Comparison of ENCODE assay signal across 8 cellular contexts in genomic region chr5:34656700-34657549, GRCh38. TPM values are rescaled to one million over a fixed set of nuclear protein-coding genes. Genes with fewer than 3 reads are reported as not detected.
A peak's percentile ranks its signal among the peaks of the same experiment; 100 is the strongest.
DNase-seq lines count a peak whose midpoint lies in the region; ATAC-seq and TF ChIP-seq lines count a peak whose summit lies in the region.

No MANE protein-coding gene starts in this region.

- TF ChIP-seq POLR2A in stomach (IDR thresholded peaks at IDR 0.05), result no peak

- H3K4me1 ChIP-seq in left lung (peaks cover 0 to 26% of the 10 kb centered on the region in 2 donors), stomach (peaks cover 6 to 32% (median 28%) of the 10 kb centered on the region in 4 donors)

- H3K9me3 ChIP-seq in left lung (no peaks in the 10 kb centered on the region), stomach (no peaks in the 10 kb centered on the region)

- intact Hi-C loops in left lung (cut with DNase I), result no loop called here
- intact Hi-C loops in stomach (cut with DNase I; ENCODE audit: low total_unique reads), result no loop called here

- TF ChIP-seq CTCF in cardiac fibroblast (IDR thresholded peaks at IDR 0.05; ENCODE audit: low read depth, low read length) (no peak), left lung (IDR thresholded peaks at IDR 0.05) (no peak), stomach (IDR thresholded peaks at IDR 0.05) (no peak)

- ATAC-seq in left lung, result peak; percentile 12
- ATAC-seq in HG03045 (IDR thresholded peaks at IDR 0.05; ENCODE audit: unreplicated experiment), result no peak

- peak; percentile 23 for DNase-seq in NCI-H146 (lab: John Stamatoyannopoulos, UW)
- DNase-seq in NCI-H146 treated with DMSO at 0.1 percent for 48 hours (lab: John Stamatoyannopoulos, UW; ENCODE audit: unreplicated experiment), result no peak
- DNase-seq in NOMO-1 (lab: John Stamatoyannopoulos, UW; ENCODE audit: unreplicated experiment in 2 of 2), result peak; percentile 30 to 46
- DNase-seq in cardiac fibroblast (ENCODE audit: low read depth in 2 of 2), result peak; percentile 32 to 39
- DNase-seq in left lung, result peak in 1 of 2 donors; percentile 81
- peak; percentile 27 for DNase-seq in stomach
- no peak for DNase-seq in foreskin melanocyte

- H3K27me3 ChIP-seq in left lung (peaks cover 0 to 56% of the 10 kb centered on the region in 2 donors), stomach (peaks cover 0 to 13% (median 0%) of the 10 kb centered on the region in 3 donors)

- WGBS in stomach, 5 donors, result 0 to 1% (median 1%) methylated on average over 25 to 61 of the region's 61 CpGs

- H3K36me3 ChIP-seq in left lung (no peaks in the 10 kb centered on the region), stomach (peaks cover 0 to 3% (median 0%) of the 10 kb centered on the region in 4 donors)

- H3K4me3 ChIP-seq in cardiac fibroblast (replicated peaks in 1 of 2; ENCODE audit: low read depth in 2 of 2, low read length in 2 of 2) (peak overlapping the region; percentile 92 to 96), left lung (peak overlapping the region; percentile 68 to 86), stomach (peak overlapping the region; percentile 65 to 95 (median 92))

- peak overlapping the region; percentile 92 to 95 for H3K27ac ChIP-seq in left lung
- peak overlapping the region; percentile 95 to 99 (median 97) for H3K27ac ChIP-seq in stomach

- TF ChIP-seq EP300 in stomach (IDR thresholded peaks at IDR 0.05), result no peak

RNA-seq across cellular contexts. Expression of gene RAI14, which starts 0.8 kb away (rescaled TPM):
- total RNA-seq in left lung (100 to 1,000 TPM in 1 of 2 donors, 10 to 100 TPM in 1; 75.0 to 109 TPM), stomach (10 to 100 TPM; 20.5 to 62.4 (median 41.4) TPM)
- 10 to 100 TPM in 2 of 3 donors, 1 to 10 TPM in 1; 5.1 to 20.7 (median 18.8) TPM for polyA plus RNA-seq in stomach

Comparison
In these comparisons a context has a peak if more than half of its experiments do, and no peak if none do; other contexts are left out.
1. DNase-seq: peak in NCI-H146 (single experiment), NOMO-1 (2 of 2), cardiac fibroblast (2 of 2) and stomach (single experiment); none in NCI-H146 treated with DMSO at 0.1 percent for 48 hours (single experiment) and foreskin melanocyte (single experiment).
2. Peak in every context shown above with its lines, with median percentiles within 50 percentile points of each other: H3K4me3 ChIP-seq.